Comparison of ENCODE assay signal across 9 cellular contexts in the genomic region with DNA sequence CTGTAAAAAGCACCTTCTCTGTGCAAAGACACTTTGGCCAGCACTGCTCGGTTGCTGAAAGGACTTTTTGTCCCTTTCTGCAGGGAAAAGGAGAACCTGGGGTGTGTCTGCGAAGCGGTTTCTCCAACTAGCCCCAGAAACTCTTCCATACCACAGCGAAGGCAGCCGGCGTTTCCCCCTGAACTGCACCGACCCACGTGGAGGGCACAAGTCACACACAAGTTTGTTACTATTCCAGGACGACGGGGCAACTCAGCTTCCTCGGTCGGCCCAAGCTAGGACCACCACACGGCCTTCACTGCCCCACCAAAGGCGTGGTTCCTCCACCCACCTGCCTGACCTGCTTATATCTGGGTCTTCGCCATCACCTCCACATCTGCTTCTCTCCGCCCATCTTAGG. TPM values are rescaled to one million over a fixed set of nuclear protein-coding genes. Genes with fewer than 3 reads are reported as not detected.
DNase-seq lines count a peak whose midpoint lies in the region; ATAC-seq and TF ChIP-seq lines count a peak whose summit lies in the region.
"Had no signal": no experiment of that assay in that cellular context is flagged by ENCODE, and none has a peak within 500 bp of the region (broad histone marks: within the 10 kb centered on the region; RNA-seq: fewer than 3 reads in every experiment).

No MANE protein-coding gene starts in this region.

- H3K9me3 ChIP-seq in left ventricle myocardium inferior (replicated peaks), result no peaks in the 10 kb centered on the region
- H3K9me3 ChIP-seq in vagina, result no peaks in the 10 kb centered on the region
- H3K9me3 ChIP-seq in PC-9 (ENCODE audit: insufficient read depth, low read depth), result no peaks in the 10 kb centered on the region

- TF ChIP-seq POLR2A in vagina (IDR thresholded peaks at IDR 0.05), result no peak

- TF ChIP-seq CTCF in left ventricle myocardium inferior (IDR thresholded peaks at IDR 0.05; ENCODE audit: borderline replicate concordance), result no peak
- no peak for TF ChIP-seq CTCF in vagina (IDR thresholded peaks at IDR 0.05)
- no peak for TF ChIP-seq CTCF in PC-9 (conservative IDR thresholded peaks at IDR 0.05)

- BruUV-seq in PC-9 (replicated peaks; lab: Mats Ljungman, UMichigan), result no TSS peak

- H4K20me1 ChIP-seq in PC-9 (ENCODE audit: insufficient read depth), result no peaks in the 10 kb centered on the region

- peak overlapping the region; percentile 77 for H3K4me3 ChIP-seq in left ventricle myocardium inferior
- H3K4me3 ChIP-seq in vagina, result peak overlapping the region; percentile 60 to 64
- H3K4me3 ChIP-seq in PC-9, result no peak overlapping the region

- H3K36me3 ChIP-seq in left ventricle myocardium inferior (no peaks in the 10 kb centered on the region), vagina (no peaks in the 10 kb centered on the region), PC-9 (ENCODE audit: low read depth) (no peaks in the 10 kb centered on the region)

- no peaks in the 10 kb centered on the region for H3K79me2 ChIP-seq in PC-9 (ENCODE audit: low read depth)

- peaks cover 8% of the 10 kb centered on the region for H3K4me1 Mint-ChIP-seq in activated T-helper 1 cell treated with anti-CD3 and anti-CD28 coated beads, Interleukin-12 subunit alpha, Interleukin-12 subunit beta, Interleukin-2, Interleukin-4 antibody, amounts not matched to agents 30 ng/mL and 10 ng/mL and 1 ng/mL, durations not matched to agents 14 hours and 24 hours and 36 hours (ENCODE audit: low read depth)
- H3K4me1 Mint-ChIP-seq in naive B cell, result peaks cover 11 to 16% (median 16%) of the 10 kb centered on the region in 3 donors

- H2AFZ ChIP-seq in PC-9, result no peak overlapping the region

- peaks cover 61% of the 10 kb centered on the region for H3K27me3 Mint-ChIP-seq in activated T-helper 1 cell treated with anti-CD3 and anti-CD28 coated beads, Interleukin-12 subunit alpha, Interleukin-12 subunit beta, Interleukin-2, Interleukin-4 antibody, amounts not matched to agents 30 ng/mL and 10 ng/mL and 1 ng/mL, durations not matched to agents 14 hours and 24 hours and 36 hours (ENCODE audit: insufficient read depth)
- H3K27me3 Mint-ChIP-seq in naive B cell, result peaks cover 48 to 71% (median 49%) of the 10 kb centered on the region in 3 donors

- H3K27ac Mint-ChIP-seq in activated T-helper 1 cell treated with anti-CD3 and anti-CD28 coated beads, Interleukin-12 subunit alpha, Interleukin-12 subunit beta, Interleukin-2, Interleukin-4 antibody, amounts not matched to agents 30 ng/mL and 10 ng/mL and 1 ng/mL, durations not matched to agents 14 hours and 24 hours and 36 hours, result no peak overlapping the region
- H3K27ac Mint-ChIP-seq in naive B cell, result peak overlapping the region in 1 of 6 donors; percentile 47

- H3K4me1 ChIP-seq in left ventricle myocardium inferior (peaks cover 43% of the 10 kb centered on the region), vagina (peaks cover 33% of the 10 kb centered on the region), PC-9 (replicated peaks; ENCODE audit: insufficient read depth) (peaks cover 7% of the 10 kb centered on the region; the same call in 1 of the 2 replicates)

- no peak overlapping the region for H3K27ac ChIP-seq in left ventricle myocardium inferior (replicated peaks)
- no peak overlapping the region for H3K27ac ChIP-seq in vagina
- no peak overlapping the region for H3K27ac ChIP-seq in PC-9

- H3K4me2 ChIP-seq in PC-9, result no peak overlapping the region

- ATAC-seq in Right ventricle myocardium superior (ENCODE audit: poor library complexity) (no peak), naive B cell (ENCODE audit: low read depth in 2 of 2) (no peak), Right ventricle myocardium inferior (no peak), HG02588 (IDR thresholded peaks at IDR 0.05; ENCODE audit: unreplicated experiment) (no peak)

- CTCF ChIA-PET in PC-9 (lab: Charles Lee), result interaction anchor here (0.6 kb wide), 1 partner anchor 154 kb away, joined by 8 read pairs; no protein-coding TSS in a partner anchor

- POLR2A ChIA-PET in PC-9 (lab: Charles Lee; ENCODE audit: unreplicated experiment), result interaction anchor here (0.6 kb wide), 1 partner anchor 1219 kb away, joined by 10 read pairs; no protein-coding TSS in a partner anchor

- peaks cover 49% of the 10 kb centered on the region for H3K27me3 ChIP-seq in left ventricle myocardium inferior (ENCODE audit: low read depth)
- no peaks in the 10 kb centered on the region for H3K27me3 ChIP-seq in vagina
- H3K27me3 ChIP-seq in PC-9 (ENCODE audit: insufficient read depth, low read depth), result peaks cover 42% of the 10 kb centered on the region

- peak overlapping the region; percentile 54 for H3K4me3 Mint-ChIP-seq in activated T-helper 1 cell treated with anti-CD3 and anti-CD28 coated beads, Interleukin-12 subunit alpha, Interleukin-12 subunit beta, Interleukin-2, Interleukin-4 antibody, amounts not matched to agents 30 ng/mL and 10 ng/mL and 1 ng/mL, durations not matched to agents 14 hours and 24 hours and 36 hours
- peak overlapping the region; percentile 15 to 88 (median 65) for H3K4me3 Mint-ChIP-seq in naive B cell

- no peaks in the 10 kb centered on the region for H3K9me2 ChIP-seq in PC-9 (ENCODE audit: insufficient read depth)

- no peaks in the 10 kb centered on the region for H3K36me3 Mint-ChIP-seq in activated T-helper 1 cell treated with anti-CD3 and anti-CD28 coated beads, Interleukin-12 subunit alpha, Interleukin-12 subunit beta, Interleukin-2, Interleukin-4 antibody, amounts not matched to agents 30 ng/mL and 10 ng/mL and 1 ng/mL, durations not matched to agents 14 hours and 24 hours and 36 hours (ENCODE audit: low read depth)
- H3K36me3 Mint-ChIP-seq in naive B cell, result no peaks in the 10 kb centered on the region

- DNase-seq in left ventricle myocardium inferior (no peak), Right ventricle myocardium superior (no peak), naive B cell (no peak), vagina (ENCODE audit: extremely low spot score in 2 of 2) (no peak), Right ventricle myocardium inferior (ENCODE audit: missing footprints) (no peak), PC-9 (no peak)
- DNase-seq in activated T-helper 1 cell treated with anti-CD3 and anti-CD28 coated beads, Interleukin-12 subunit alpha, Interleukin-12 subunit beta, Interleukin-2, Interleukin-4 antibody, amounts not matched to agents 30 ng/mL and 10 ng/mL and 1 ng/mL, durations not matched to agents 14 hours and 24 hours and 36 hours (ENCODE audit: low spot score), result no peak
- DNase-seq: SHP77 had no signal

- intact Hi-C loops in left ventricle myocardium inferior (cut with micrococcal nuclease), result loop anchor here (10.0 kb wide), 1 partner anchor 108 kb away; no protein-coding TSS in a partner anchor
- intact Hi-C loops in Right ventricle myocardium superior (cut with DNase I), result no loop called here
- intact Hi-C loops in activated T-helper 1 cell treated with anti-CD3 and anti-CD28 coated beads, Interleukin-12 subunit alpha, Interleukin-12 subunit beta, Interleukin-2, Interleukin-4 antibody, amounts not matched to agents 30 ng/mL and 10 ng/mL and 1 ng/mL, durations not matched to agents 14 hours and 24 hours and 36 hours (cut with micrococcal nuclease), result no loop called here
- intact Hi-C loops in vagina (cut with DNase I), result no loop called here
- intact Hi-C loops in Right ventricle myocardium inferior (cut with DNase I), result no loop called here
- intact Hi-C loops in PC-9 (cut with micrococcal nuclease; ENCODE audit: unreplicated experiment), result no loop called here

- H3F3A ChIP-seq in PC-9 (ENCODE audit: insufficient read depth, low read depth), result peaks cover 16% of the 10 kb centered on the region; the same call in 1 of the 2 replicates

- H3K9me3 Mint-ChIP-seq in activated T-helper 1 cell treated with anti-CD3 and anti-CD28 coated beads, Interleukin-12 subunit alpha, Interleukin-12 subunit beta, Interleukin-2, Interleukin-4 antibody, amounts not matched to agents 30 ng/mL and 10 ng/mL and 1 ng/mL, durations not matched to agents 14 hours and 24 hours and 36 hours, result no peaks in the 10 kb centered on the region
- peaks cover 0 to 5% (median 0%) of the 10 kb centered on the region in 7 donors for H3K9me3 Mint-ChIP-seq in naive B cell

RNA-seq across cellular contexts. Expression of gene RTN4RL1, which starts 1.9 kb away (rescaled TPM):
- total RNA-seq in left ventricle myocardium inferior (4.0 TPM), Right ventricle myocardium superior (3.4 TPM), vagina (3.7 TPM), Right ventricle myocardium inferior (3.2 TPM), PC-9 (2021) (0.13 and 0.35 TPM in 2 replicates)
- 1.0 TPM in 2 replicates for total RNA-seq in activated T-helper 1 cell treated with anti-CD3 and anti-CD28 coated beads, Interleukin-12 subunit alpha, Interleukin-12 subunit beta, Interleukin-2, Interleukin-4 antibody, amounts not matched to agents 30 ng/mL and 10 ng/mL and 1 ng/mL, durations not matched to agents 14 hours and 24 hours and 36 hours
- not detected for polyA plus RNA-seq in naive B cell (ENCODE audit: low read depth in 6 of 6)

RNA-seq across cellular contexts. Expression of gene DPH1, which starts 6.7 kb away (rescaled TPM):
- total RNA-seq in left ventricle myocardium inferior (29.1 TPM), Right ventricle myocardium superior (26.8 TPM), vagina (43.0 TPM), Right ventricle myocardium inferior (24.1 TPM), PC-9 (2021) (36.7 and 44.9 TPM in 2 replicates)
- total RNA-seq in activated T-helper 1 cell treated with anti-CD3 and anti-CD28 coated beads, Interleukin-12 subunit alpha, Interleukin-12 subunit beta, Interleukin-2, Interleukin-4 antibody, amounts not matched to agents 30 ng/mL and 10 ng/mL and 1 ng/mL, durations not matched to agents 14 hours and 24 hours and 36 hours, result 49.4 and 61.3 TPM in 2 replicates
- polyA plus RNA-seq in naive B cell (ENCODE audit: low read depth in 6 of 6), result 10 to 100 TPM; 22.7 to 37.7 (median 29.7) TPM

RNA-seq across cellular contexts. Expression of gene OVCA2, which starts 18.6 kb away (rescaled TPM):
- total RNA-seq in left ventricle myocardium inferior (16.6 TPM), Right ventricle myocardium superior (13.7 TPM), vagina (24.3 TPM), Right ventricle myocardium inferior (14.3 TPM), PC-9 (2021) (34.4 and 35.4 TPM in 2 replicates)
- total RNA-seq in activated T-helper 1 cell treated with anti-CD3 and anti-CD28 coated beads, Interleukin-12 subunit alpha, Interleukin-12 subunit beta, Interleukin-2, Interleukin-4 antibody, amounts not matched to agents 30 ng/mL and 10 ng/mL and 1 ng/mL, durations not matched to agents 14 hours and 24 hours and 36 hours, result 43.9 and 44.0 TPM in 2 replicates
- 10 to 100 TPM; 43.0 to 66.7 (median 58.3) TPM for polyA plus RNA-seq in naive B cell (ENCODE audit: low read depth in 6 of 6)

RNA-seq across cellular contexts. Expression of gene HIC1, which starts 31.6 kb away (rescaled TPM):
- total RNA-seq in left ventricle myocardium inferior, result 23.5 TPM
- 19.3 TPM for total RNA-seq in Right ventricle myocardium superior
- total RNA-seq in activated T-helper 1 cell treated with anti-CD3 and anti-CD28 coated beads, Interleukin-12 subunit alpha, Interleukin-12 subunit beta, Interleukin-2, Interleukin-4 antibody, amounts not matched to agents 30 ng/mL and 10 ng/mL and 1 ng/mL, durations not matched to agents 14 hours and 24 hours and 36 hours, result 45.6 and 47.0 TPM in 2 replicates
- under 1 TPM in 3 of 6 donors, not detected in 3; 0.08 to 0.35 (median 0.23) TPM for polyA plus RNA-seq in naive B cell (ENCODE audit: low read depth in 6 of 6)
- 33.1 TPM for total RNA-seq in vagina
- 22.7 TPM for total RNA-seq in Right ventricle myocardium inferior
- total RNA-seq in PC-9 (2021), result 0.63 and 1.6 TPM in 2 replicates
